Comparison of ENCODE assay signal across 13 cellular contexts in genomic region chr1:43300661-43301094, GRCh38. TPM values are rescaled to one million over a fixed set of nuclear protein-coding genes. Genes with fewer than 3 reads are reported as not detected.
DNase-seq lines count a peak whose midpoint lies in the region; ATAC-seq and TF ChIP-seq lines count a peak whose summit lies in the region.
"Had no signal": no experiment of that assay in that cellular context is flagged by ENCODE, and none has a peak within 500 bp of the region (broad histone marks: within the 10 kb centered on the region; RNA-seq: fewer than 3 reads in every experiment).

TIE1 (plus strand) TSS chr1:43300982; CDS start chr1:43301072, 90 bp downstream.

- no peaks in the 10 kb centered on the region for H3K4me1 ChIP-seq in parathyroid adenoma

- no peaks in the 10 kb centered on the region for H3K27me3 Mint-ChIP-seq in activated naive CD8-positive, alpha-beta T cell treated with anti-CD3 and anti-CD28 coated beads, Interleukin-2, amount 10 ng/mL, durations not matched to agents 7 days and 5 days
- H3K27me3 Mint-ChIP-seq in activated naive CD8-positive, alpha-beta T cell treated with anti-CD3 and anti-CD28 coated beads, Interleukin-2, amount 50 U/mL, for 24 hours = no peaks in the 10 kb centered on the region
- H3K27me3 Mint-ChIP-seq in activated T-cell treated with anti-CD3 and anti-CD28 coated beads, Interleukin-2, amount 50 U/mL, for 72 hours (ENCODE audit: low read depth) = no peaks in the 10 kb centered on the region
- H3K27me3 Mint-ChIP-seq: stimulated activated naive CD8-positive, alpha-beta T cell treated with anti-CD3 and anti-CD28 coated beads, Interleukin-15, Interleukin-2, amounts not matched to agents 100 ng/mL and 50 ng/mL, for 24 hours had no signal

- H3K27ac Mint-ChIP-seq in activated naive CD8-positive, alpha-beta T cell treated with anti-CD3 and anti-CD28 coated beads, Interleukin-2, amount 10 ng/mL, durations not matched to agents 7 days and 5 days = peak within 1 kb of the TSS; percentile 28
- no peak within 1 kb of the TSS for H3K27ac Mint-ChIP-seq in activated naive CD8-positive, alpha-beta T cell treated with anti-CD3 and anti-CD28 coated beads, Interleukin-2, amount 50 U/mL, for 24 hours
- no peak within 1 kb of the TSS for H3K27ac Mint-ChIP-seq in activated T-cell treated with anti-CD3 and anti-CD28 coated beads, Interleukin-2, amount 50 U/mL, for 72 hours
- H3K27ac Mint-ChIP-seq: stimulated activated naive CD8-positive, alpha-beta T cell treated with anti-CD3 and anti-CD28 coated beads, Interleukin-15, Interleukin-2, amounts not matched to agents 100 ng/mL and 50 ng/mL, for 24 hours had no signal

- no peak for ATAC-seq in activated naive CD8-positive, alpha-beta T cell treated with anti-CD3 and anti-CD28 coated beads, Interleukin-2, amount 10 ng/mL, durations not matched to agents 7 days and 5 days (ENCODE audit: low read depth)
- no peak for ATAC-seq in activated naive CD8-positive, alpha-beta T cell treated with anti-CD3 and anti-CD28 coated beads, Interleukin-2, amount 50 U/mL, for 24 hours
- peak; percentile 46 to 67 for ATAC-seq in left cardiac atrium
- no peak for ATAC-seq in HG03520 (IDR thresholded peaks at IDR 0.05; ENCODE audit: unreplicated experiment)
- no peak for ATAC-seq in activated T-cell treated with anti-CD3 and anti-CD28 coated beads, Interleukin-2, amount 50 U/mL, for 72 hours (replicated peaks in 1 of 2)
- no peak for ATAC-seq in HG03439 (IDR thresholded peaks at IDR 0.05; ENCODE audit: unreplicated experiment)

- peak within 1 kb of the TSS; percentile 0 for H3K4me3 ChIP-seq in parathyroid adenoma (ENCODE audit: low read depth, low read length)

- H2AFZ ChIP-seq in parathyroid adenoma = no peak within 1 kb of the TSS

- no peaks in the 10 kb centered on the region for H3K36me3 ChIP-seq in parathyroid adenoma (ENCODE audit: control insufficient read depth, insufficient read depth, low read length)

- H3K9me3 Mint-ChIP-seq in activated naive CD8-positive, alpha-beta T cell treated with anti-CD3 and anti-CD28 coated beads, Interleukin-2, amount 10 ng/mL, durations not matched to agents 7 days and 5 days = no peaks in the 10 kb centered on the region
- H3K9me3 Mint-ChIP-seq in activated naive CD8-positive, alpha-beta T cell treated with anti-CD3 and anti-CD28 coated beads, Interleukin-2, amount 50 U/mL, for 24 hours = no peaks in the 10 kb centered on the region
- H3K9me3 Mint-ChIP-seq in activated T-cell treated with anti-CD3 and anti-CD28 coated beads, Interleukin-2, amount 50 U/mL, for 72 hours = no peaks in the 10 kb centered on the region
- H3K9me3 Mint-ChIP-seq: central memory CD8-positive, alpha-beta T cell; stimulated activated naive CD8-positive, alpha-beta T cell treated with anti-CD3 and anti-CD28 coated beads, Interleukin-15, Interleukin-2, amounts not matched to agents 100 ng/mL and 50 ng/mL, for 24 hours had no signal

- no peak within 1 kb of the TSS for H3K4me2 ChIP-seq in parathyroid adenoma (ENCODE audit: low read length)

- H3K36me3 Mint-ChIP-seq in activated naive CD8-positive, alpha-beta T cell treated with anti-CD3 and anti-CD28 coated beads, Interleukin-2, amount 10 ng/mL, durations not matched to agents 7 days and 5 days = no peaks in the 10 kb centered on the region
- no peaks in the 10 kb centered on the region for H3K36me3 Mint-ChIP-seq in activated naive CD8-positive, alpha-beta T cell treated with anti-CD3 and anti-CD28 coated beads, Interleukin-2, amount 50 U/mL, for 24 hours (ENCODE audit: low read depth)
- H3K36me3 Mint-ChIP-seq in activated T-cell treated with anti-CD3 and anti-CD28 coated beads, Interleukin-2, amount 50 U/mL, for 72 hours (ENCODE audit: insufficient read depth in 2 of 2) = no peaks in the 10 kb centered on the region

- no peaks in the 10 kb centered on the region for H3K79me2 ChIP-seq in parathyroid adenoma

- intact Hi-C loops in left cardiac atrium (cut with DNase I) = loop anchor here in 1 of 2 donors (5.0 kb wide), 1 partner anchor 63 kb away; no protein-coding TSS in a partner anchor

- H3K27ac ChIP-seq in parathyroid adenoma = peak within 1 kb of the TSS; percentile 47

- H3K4me3 Mint-ChIP-seq in activated naive CD8-positive, alpha-beta T cell treated with anti-CD3 and anti-CD28 coated beads, Interleukin-2, amount 10 ng/mL, durations not matched to agents 7 days and 5 days = no peak within 1 kb of the TSS
- H3K4me3 Mint-ChIP-seq in activated naive CD8-positive, alpha-beta T cell treated with anti-CD3 and anti-CD28 coated beads, Interleukin-2, amount 50 U/mL, for 24 hours = no peak within 1 kb of the TSS
- no peak within 1 kb of the TSS for H3K4me3 Mint-ChIP-seq in activated T-cell treated with anti-CD3 and anti-CD28 coated beads, Interleukin-2, amount 50 U/mL, for 72 hours
- H3K4me3 Mint-ChIP-seq: central memory CD8-positive, alpha-beta T cell; stimulated activated naive CD8-positive, alpha-beta T cell treated with anti-CD3 and anti-CD28 coated beads, Interleukin-15, Interleukin-2, amounts not matched to agents 100 ng/mL and 50 ng/mL, for 24 hours had no signal

- no peaks in the 10 kb centered on the region for H3K27me3 ChIP-seq in parathyroid adenoma (ENCODE audit: control insufficient read depth, insufficient read depth, low read length)

- POLR2A ChIA-PET in activated naive CD8-positive, alpha-beta T cell treated with anti-CD3 and anti-CD28 coated beads, Interleukin-2, amount 10 ng/mL, durations not matched to agents 7 days and 5 days (lab: Charles Lee) = no interaction called here

- no peak within 1 kb of the TSS for H3K9ac ChIP-seq in parathyroid adenoma

- TF ChIP-seq CTCF in parathyroid adenoma (IDR thresholded peaks at IDR 0.05) = no peak

- no peaks in the 10 kb centered on the region for H3K9me3 ChIP-seq in parathyroid adenoma (ENCODE audit: control insufficient read depth, low read length)

- no peak for DNase-seq in activated naive CD8-positive, alpha-beta T cell treated with anti-CD3 and anti-CD28 coated beads, Interleukin-2, amount 10 ng/mL, durations not matched to agents 7 days and 5 days
- no peak for DNase-seq in activated naive CD8-positive, alpha-beta T cell treated with anti-CD3 and anti-CD28 coated beads, Interleukin-2, amount 50 U/mL, for 24 hours
- DNase-seq in left cardiac atrium (peak; percentile 54), DMS53 (lab: John Stamatoyannopoulos, UW) (no peak)
- no peak for DNase-seq in activated T-cell treated with anti-CD3 and anti-CD28 coated beads, Interleukin-2, amount 50 U/mL, for 72 hours
- DNase-seq: activated T-cell treated with anti-CD3 and anti-CD28 coated beads for 4 hours, DMS153, NCI-H1930 had no signal

- peaks cover 15% of the 10 kb centered on the region for H3K4me1 Mint-ChIP-seq in activated naive CD8-positive, alpha-beta T cell treated with anti-CD3 and anti-CD28 coated beads, Interleukin-2, amount 10 ng/mL, durations not matched to agents 7 days and 5 days
- peaks cover 5% of the 10 kb centered on the region for H3K4me1 Mint-ChIP-seq in activated naive CD8-positive, alpha-beta T cell treated with anti-CD3 and anti-CD28 coated beads, Interleukin-2, amount 50 U/mL, for 24 hours
- H3K4me1 Mint-ChIP-seq in activated T-cell treated with anti-CD3 and anti-CD28 coated beads, Interleukin-2, amount 50 U/mL, for 72 hours (ENCODE audit: low read depth) = peaks cover 7% of the 10 kb centered on the region
- H3K4me1 Mint-ChIP-seq: central memory CD8-positive, alpha-beta T cell had no signal

RNA-seq across cellular contexts. Expression of gene TIE1, which starts in this region (rescaled TPM):
- under 1 TPM; 0.23 to 0.75 TPM for total RNA-seq in activated naive CD8-positive, alpha-beta T cell treated with anti-CD3 and anti-CD28 coated beads, Interleukin-2, amount 10 ng/mL, durations not matched to agents 7 days and 5 days
- 10 to 100 TPM; 23.1 to 38.9 TPM for total RNA-seq in left cardiac atrium
- under 1 TPM; 0.42 to 0.65 TPM for total RNA-seq in activated T-cell treated with anti-CD3 and anti-CD28 coated beads, Interleukin-2, amount 50 U/mL, for 72 hours

Comparison
In these comparisons a context has a peak if more than half of its experiments do, and no peak if none do; other contexts are left out.
1. RNA of gene TIE1 (total RNA-seq): 23.1 to 38.9 TPM in left cardiac atrium; 0.23 to 0.75 TPM in activated naive CD8-positive, alpha-beta T cell treated with anti-CD3 and anti-CD28 coated beads, Interleukin-2, amount 10 ng/mL, durations not matched to agents 7 days and 5 days and 0.42 to 0.65 TPM in activated T-cell treated with anti-CD3 and anti-CD28 coated beads, Interleukin-2, amount 50 U/mL, for 72 hours; every median in the first group is over 10 times any median in the second.
2. ATAC-seq: peak in left cardiac atrium (2 of 2); none in activated naive CD8-positive, alpha-beta T cell treated with anti-CD3 and anti-CD28 coated beads, Interleukin-2, amount 10 ng/mL, durations not matched to agents 7 days and 5 days (single experiment), activated naive CD8-positive, alpha-beta T cell treated with anti-CD3 and anti-CD28 coated beads, Interleukin-2, amount 50 U/mL, for 24 hours (single experiment), HG03520 (single experiment), activated T-cell treated with anti-CD3 and anti-CD28 coated beads, Interleukin-2, amount 50 U/mL, for 72 hours (0 of 2) and HG03439 (single experiment).